Comparison of ENCODE assay signal across 9 cellular contexts in the genomic region with DNA sequence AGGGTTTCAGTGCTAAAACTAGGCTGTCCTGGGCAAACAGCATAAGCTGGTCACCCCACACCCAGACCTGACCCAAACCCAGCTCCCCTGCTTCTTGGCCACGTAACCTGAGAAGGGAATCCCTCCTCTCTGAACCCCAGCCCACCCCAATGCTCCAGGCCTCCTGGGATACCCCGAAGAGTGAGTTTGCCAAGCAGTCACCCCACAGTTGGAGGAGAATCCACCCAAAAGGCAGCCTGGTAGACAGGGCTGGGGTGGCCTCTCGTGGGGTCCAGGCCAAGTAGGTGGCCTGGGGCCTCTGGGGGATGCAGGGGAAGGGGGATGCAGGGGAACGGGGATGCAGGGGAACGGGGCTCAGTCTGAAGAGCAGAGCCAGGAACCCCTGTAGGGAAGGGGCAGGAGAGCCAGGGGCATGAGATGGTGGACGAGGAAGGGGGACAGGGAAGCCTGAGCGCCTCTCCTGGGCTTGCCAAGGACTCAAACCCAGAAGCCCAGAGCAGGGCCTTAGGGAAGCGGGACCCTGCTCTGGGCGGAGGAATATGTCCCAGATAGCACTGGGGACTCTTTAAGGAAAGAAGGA. TPM values are rescaled to one million over a fixed set of nuclear protein-coding genes. Genes with fewer than 3 reads are reported as not detected.
A peak's percentile ranks its signal among the peaks of the same experiment; 100 is the strongest.
DNase-seq lines count a peak whose midpoint lies in the region; ATAC-seq and TF ChIP-seq lines count a peak whose summit lies in the region.
"Had no signal": no experiment of that assay in that cellular context is flagged by ENCODE, and none has a peak within 500 bp of the region (broad histone marks: within the 10 kb centered on the region; RNA-seq: fewer than 3 reads in every experiment).

No MANE protein-coding gene starts in this region.

- H3K4me1 ChIP-seq in heart right ventricle: peaks cover 35 to 68% (median 52%) of the 10 kb centered on the region in 9 donors
- H3K4me1 ChIP-seq in naive thymus-derived CD4-positive, alpha-beta T cell (ENCODE audit: control insufficient read depth in 2 of 2, insufficient read depth in 2 of 2, low read length in 2 of 2): peaks cover 12 to 19% of the 10 kb centered on the region in 2 donors
- peaks cover 69% of the 10 kb centered on the region for H3K4me1 ChIP-seq in vagina

- peaks cover 0 to 28% (median 0%) of the 10 kb centered on the region in 9 donors for H3K36me3 ChIP-seq in heart right ventricle
- H3K36me3 ChIP-seq in naive thymus-derived CD4-positive, alpha-beta T cell (ENCODE audit: control insufficient read depth in 2 of 3, insufficient read depth in 3 of 3, low read length in 3 of 3): peaks cover 0 to 32% (median 0%) of the 10 kb centered on the region in 3 experiments
- no peaks in the 10 kb centered on the region for H3K36me3 ChIP-seq in vagina

- peak overlapping the region; percentile 92 to 98 (median 96) for H3K4me3 Mint-ChIP-seq in brain
- H3K4me3 Mint-ChIP-seq in naive thymus-derived CD4-positive, alpha-beta T cell: peak overlapping the region in 9 of 10 donors; percentile 35 to 100 (median 94)

- peaks cover 0 to 4% (median 0%) of the 10 kb centered on the region in 5 experiments for H3K9me3 Mint-ChIP-seq in brain
- peaks cover 0 to 2% (median 0%) of the 10 kb centered on the region in 11 donors for H3K9me3 Mint-ChIP-seq in naive thymus-derived CD4-positive, alpha-beta T cell

- H3K27me3 Mint-ChIP-seq in brain: peaks cover 22% of the 10 kb centered on the region
- H3K27me3 Mint-ChIP-seq in naive thymus-derived CD4-positive, alpha-beta T cell: peaks cover 0 to under 1% (median 0%) of the 10 kb centered on the region in 5 donors

- POLR2A ChIA-PET in naive thymus-derived CD4-positive, alpha-beta T cell (lab: Charles Lee): no interaction called here

- H3K4me1 Mint-ChIP-seq in brain: peaks cover 60% of the 10 kb centered on the region
- peaks cover 14 to 50% (median 37%) of the 10 kb centered on the region in 7 donors for H3K4me1 Mint-ChIP-seq in naive thymus-derived CD4-positive, alpha-beta T cell

- peak overlapping the region; percentile 55 to 96 (median 95) for H3K27ac Mint-ChIP-seq in brain
- H3K27ac Mint-ChIP-seq in naive thymus-derived CD4-positive, alpha-beta T cell: peak overlapping the region in 7 of 9 donors; percentile 14 to 95 (median 55)

- no peak for TF ChIP-seq CTCF in heart right ventricle (IDR thresholded peaks at IDR 0.05)
- no peak for TF ChIP-seq CTCF in brain (conservative IDR thresholded peaks at IDR 0.05)
- no peak for TF ChIP-seq CTCF in vagina (IDR thresholded peaks at IDR 0.05)

- H3K9me3 ChIP-seq in heart right ventricle: no peaks in the 10 kb centered on the region
- no peaks in the 10 kb centered on the region for H3K9me3 ChIP-seq in naive thymus-derived CD4-positive, alpha-beta T cell (ENCODE audit: control insufficient read depth in 2 of 3, low read length in 3 of 3)
- no peaks in the 10 kb centered on the region for H3K9me3 ChIP-seq in vagina

- H3K27ac ChIP-seq in heart right ventricle: peak overlapping the region; percentile 86 to 99 (median 96)
- H3K27ac ChIP-seq in naive thymus-derived CD4-positive, alpha-beta T cell (ENCODE audit: low read depth, low read length): no peak overlapping the region
- peak overlapping the region; percentile 96 for H3K27ac ChIP-seq in vagina

- H3K27me3 ChIP-seq in heart right ventricle (no peaks in the 10 kb centered on the region), vagina (no peaks in the 10 kb centered on the region)
- no peaks in the 10 kb centered on the region for H3K27me3 ChIP-seq in naive thymus-derived CD4-positive, alpha-beta T cell (ENCODE audit: control insufficient read depth in 2 of 2, insufficient read depth in 2 of 2, low read length in 2 of 2)

- no peak for TF ChIP-seq POLR2A in vagina (IDR thresholded peaks at IDR 0.05)

- peak overlapping the region in 7 of 10 donors; percentile 11 to 98 (median 90) for H3K4me3 ChIP-seq in heart right ventricle
- no peak overlapping the region for H3K4me3 ChIP-seq in naive thymus-derived CD4-positive, alpha-beta T cell (ENCODE audit: low read length)
- H3K4me3 ChIP-seq in vagina: peak overlapping the region in 1 of 2 donors; percentile 85

- ATAC-seq in heart right ventricle (no peak), Right ventricle myocardium superior (ENCODE audit: poor library complexity) (no peak)
- no peak for ATAC-seq in naive thymus-derived CD4-positive, alpha-beta T cell

- no peak for DNase-seq in heart right ventricle
- no peak for DNase-seq in Right ventricle myocardium superior
- DNase-seq in naive thymus-derived CD4-positive, alpha-beta T cell: no peak
- no peak for DNase-seq in vagina (ENCODE audit: extremely low spot score in 2 of 2)
- DNase-seq in EL: no peak
- DNase-seq in NCI-H2227 (lab: John Stamatoyannopoulos, UW; ENCODE audit: unreplicated experiment): no peak
- DNase-seq in stimulated activated CD4-positive, alpha-beta T cell treated with anti-CD3 and anti-CD28 coated beads, Interleukin-2, amount 100 ng/mL, for 24 hours: no peak
- DNase-seq: NCI-H2029 had no signal

- 67 to 75% methylated on average over 9 of the region's 9 CpGs for WGBS in heart right ventricle, 2 donors

- CTCF ChIA-PET in naive thymus-derived CD4-positive, alpha-beta T cell (lab: Charles Lee): no interaction called here

- no peaks in the 10 kb centered on the region for H3K36me3 Mint-ChIP-seq in brain
- H3K36me3 Mint-ChIP-seq in naive thymus-derived CD4-positive, alpha-beta T cell: peaks cover 0 to 7% (median 0%) of the 10 kb centered on the region in 5 donors

- intact Hi-C loops in heart right ventricle (cut with DNase I): loop anchor here in 1 of 10 donors (10.0 kb wide), 1 partner anchor 50 kb away; a partner anchor contains a TSS
- intact Hi-C loops in Right ventricle myocardium superior (cut with DNase I): no loop called here
- intact Hi-C loops in naive thymus-derived CD4-positive, alpha-beta T cell (cut with micrococcal nuclease): loop anchor here (5.0 to 10.0 kb wide), 4 partner anchors 143 to 1008 kb away; a partner anchor contains a TSS
- intact Hi-C loops in vagina (cut with DNase I): loop anchor here (10.0 kb wide), 1 partner anchor 550 kb away; no protein-coding TSS in a partner anchor

RNA-seq across cellular contexts. Expression of a gene that starts 2.8 kb away (rescaled TPM):
- 100 to 1,000 TPM; 134 to 242 (median 193) TPM for total RNA-seq in heart right ventricle
- polyA plus RNA-seq in heart right ventricle: 100 to 1,000 TPM; 223 to 283 TPM
- 126 TPM for total RNA-seq in Right ventricle myocardium superior
- polyA plus RNA-seq in brain (ENCODE audit: insufficient read depth, low read depth, low replicate concordance): 56.9 TPM
- total RNA-seq in naive thymus-derived CD4-positive, alpha-beta T cell: 100 to 1,000 TPM; 107 to 180 (median 144) TPM
- polyA plus RNA-seq in naive thymus-derived CD4-positive, alpha-beta T cell: 1 to 10 TPM; 3.8 to 6.6 TPM
- 108 TPM for total RNA-seq in vagina

RNA-seq across cellular contexts. Expression of a gene that starts 34.4 kb away (rescaled TPM):
- 100 to 1,000 TPM in 5 of 10 donors, 10 to 100 TPM in 5; 19.7 to 234 (median 97.1) TPM for total RNA-seq in heart right ventricle
- 100 to 1,000 TPM in 1 of 2 donors, 10 to 100 TPM in 1; 32.3 to 721 TPM for polyA plus RNA-seq in heart right ventricle
- total RNA-seq in Right ventricle myocardium superior: 54.1 TPM
- polyA plus RNA-seq in brain (ENCODE audit: insufficient read depth, low read depth, low replicate concordance): 5.7 TPM
- total RNA-seq in naive thymus-derived CD4-positive, alpha-beta T cell: 1 to 10 TPM in 2 of 5 experiments, under 1 TPM in 1, not detected in 2; 0.63 to 5.6 (median 1.4) TPM
- polyA plus RNA-seq in naive thymus-derived CD4-positive, alpha-beta T cell: not detected
- 9.1 TPM for total RNA-seq in vagina

RNA-seq across cellular contexts. Expression of a gene that starts 39.0 kb away (rescaled TPM):
- total RNA-seq in heart right ventricle: 1 to 10 TPM in 5 of 10 donors, under 1 TPM in 4, not detected in 1; 0.53 to 2.7 (median 1.1) TPM
- 1 to 10 TPM; 3.7 to 7.9 TPM for polyA plus RNA-seq in heart right ventricle
- 0.83 TPM for total RNA-seq in Right ventricle myocardium superior
- polyA plus RNA-seq in brain (ENCODE audit: insufficient read depth, low read depth, low replicate concordance): 5.5 TPM
- 1 to 10 TPM in 4 of 5 experiments, under 1 TPM in 1; 0.76 to 6.8 (median 2.0) TPM for total RNA-seq in naive thymus-derived CD4-positive, alpha-beta T cell
- under 1 TPM in 1 of 2 donors, not detected in 1; 0.09 TPM for polyA plus RNA-seq in naive thymus-derived CD4-positive, alpha-beta T cell
- 180 TPM for total RNA-seq in vagina

RNA-seq across cellular contexts. Expression of a gene that starts 42.9 kb away (rescaled TPM):
- total RNA-seq in heart right ventricle (over 10,000 TPM in 4 of 10 donors, 1,000 to 10,000 TPM in 6; 3,000 to 12,900 (median 9,464) TPM), Right ventricle myocardium superior (4,564 TPM), vagina (not detected)
- polyA plus RNA-seq in heart right ventricle (over 10,000 TPM in 1 of 2 donors, 1,000 to 10,000 TPM in 1; 4,629 to 45,177 TPM), brain (ENCODE audit: insufficient read depth, low read depth, low replicate concordance) (not detected)
- total RNA-seq in naive thymus-derived CD4-positive, alpha-beta T cell: not detected
- polyA plus RNA-seq in naive thymus-derived CD4-positive, alpha-beta T cell: not detected

RNA-seq across cellular contexts. Expression of a gene that starts 51.7 kb away (rescaled TPM):
- 10 to 100 TPM; 32.4 to 72.0 (median 54.5) TPM for total RNA-seq in heart right ventricle
- polyA plus RNA-seq in heart right ventricle: 10 to 100 TPM; 21.4 to 36.1 TPM
- total RNA-seq in Right ventricle myocardium superior: 45.6 TPM
- 4.8 TPM for polyA plus RNA-seq in brain (ENCODE audit: insufficient read depth, low read depth, low replicate concordance)
- total RNA-seq in naive thymus-derived CD4-positive, alpha-beta T cell: 10 to 100 TPM; 14.5 to 24.8 (median 19.0) TPM
- polyA plus RNA-seq in naive thymus-derived CD4-positive, alpha-beta T cell: 10 to 100 TPM in 1 of 2 donors, 1 to 10 TPM in 1; 9.4 to 24.8 TPM
- total RNA-seq in vagina: 37.3 TPM

Comparison
In these comparisons a context has a peak if more than half of its experiments do, and no peak if none do; other contexts are left out.
1. RNA of a gene that starts 39.0 kb away (total RNA-seq): 180 TPM in vagina (single experiment); 0.76 to 6.8 TPM in naive thymus-derived CD4-positive, alpha-beta T cell, 0.53 to 2.7 TPM in heart right ventricle and 0.83 TPM in Right ventricle myocardium superior (single experiment); every median in the first group is over 10 times any median in the second.